In genomic region chr10:43573250-43574034, GRCh38 we compare ENCODE assay signal across 1 cellular context.
TF ChIP-seq lines count a peak whose summit lies in the region.

No MANE protein-coding gene starts in this region.

TF ChIP-seq in GM23338, 12 proteins besides CTCF, POLR2A, EP300 and RAD21 (continued from another document):
- TF ChIP-seq ETS1 (IDR thresholded peaks at IDR 0.05) (no peak), JUNB (IDR thresholded peaks at IDR 0.05; ENCODE audit: unreplicated experiment) (no peak), CREB1 (CRISPR knock-in tag; IDR thresholded peaks at IDR 0.05; ENCODE audit: low read depth) (no peak), REST (IDR thresholded peaks at IDR 0.05; ENCODE audit: unreplicated experiment) (no peak), EZH2 (IDR thresholded peaks at IDR 0.05; ENCODE audit: low read depth, unreplicated experiment) (no peak), NANOG (IDR thresholded peaks at IDR 0.05; ENCODE audit: borderline replicate concordance) (no peak)
TF ChIP-seq in GM23338: peak in this region for 0.
